8 cellular contexts compared by ENCODE assay signal in the genomic region with DNA sequence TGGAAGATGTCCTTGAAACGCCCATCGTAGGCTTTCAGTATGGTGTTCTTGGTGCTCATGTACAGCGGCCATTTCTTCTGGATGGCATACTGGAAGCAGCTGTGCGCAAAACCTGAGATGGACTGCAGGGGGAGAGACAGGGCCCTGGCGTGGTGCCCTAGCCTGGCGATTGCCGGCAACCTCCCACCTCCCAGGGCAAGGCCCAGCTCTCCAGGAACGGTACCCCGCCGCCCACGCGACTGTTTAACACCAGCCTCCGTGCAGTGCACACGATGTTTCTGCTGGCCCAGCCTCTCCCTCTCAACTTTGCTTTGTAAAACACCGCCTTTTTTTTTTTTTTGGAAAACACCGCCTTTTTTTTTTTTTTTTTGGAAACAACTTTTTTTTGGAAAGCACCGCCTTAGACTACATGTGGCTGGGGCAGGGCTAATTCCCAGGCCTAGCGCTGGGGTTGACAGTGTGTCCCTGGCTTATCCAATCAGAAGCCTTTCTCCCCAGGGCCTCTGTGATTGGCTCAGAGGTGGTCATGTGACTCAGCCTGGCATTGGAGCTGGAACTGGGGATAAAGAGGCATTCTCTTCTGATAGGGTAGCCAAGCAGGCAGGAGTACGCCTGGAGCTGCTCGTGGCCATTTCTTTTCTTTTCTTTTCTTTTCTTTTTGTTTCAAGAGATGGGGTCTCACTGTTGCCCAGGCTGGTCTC. TPM values are rescaled to one million over a fixed set of nuclear protein-coding genes. Genes with fewer than 3 reads are reported as not detected.
DNase-seq lines count a peak whose midpoint lies in the region; ATAC-seq and TF ChIP-seq lines count a peak whose summit lies in the region.

No MANE protein-coding gene starts in this region.

- no peak overlapping the region for H3K4me2 ChIP-seq in OCI-LY3 (ENCODE audit: low read length)

- DNase-seq in activated CD8-positive, alpha-beta memory T cell treated with anti-CD3 and anti-CD28 coated beads, Interleukin-2, amount 10 ng/mL, durations not matched to agents 7 days and 5 days: peak; percentile 54
- no peak for DNase-seq in activated CD8-positive, alpha-beta memory T cell treated with anti-CD3 and anti-CD28 coated beads, Interleukin-2, amount 50 U/mL, for 4 hours
- no peak for DNase-seq in effector memory CD8-positive, alpha-beta T cell
- DNase-seq in sigmoid colon (no peak), DMS79 treated with DMSO at 0.1 percent for 48 hours (lab: John Stamatoyannopoulos, UW) (no peak), NCI-H1105 (lab: John Stamatoyannopoulos, UW) (no peak)
- no peak for DNase-seq in NK-92 treated with Interleukin-12 subunit alpha and Interleukin-12 subunit beta, amount 100 ng/mL, for 24 hours (lab: John Stamatoyannopoulos, UW)

- ATAC-seq in activated CD8-positive, alpha-beta memory T cell treated with anti-CD3 and anti-CD28 coated beads, Interleukin-2, amount 10 ng/mL, durations not matched to agents 7 days and 5 days: peak; percentile 37
- peak; percentile 42 for ATAC-seq in effector memory CD8-positive, alpha-beta T cell (replicated peaks)

- H3K9me3 ChIP-seq in OCI-LY3 (ENCODE audit: insufficient read depth, low read length) (no peaks in the 10 kb centered on the region), sigmoid colon (no peaks in the 10 kb centered on the region)

- CTCF ChIA-PET in activated CD8-positive, alpha-beta memory T cell treated with anti-CD3 and anti-CD28 coated beads, Interleukin-2, amount 10 ng/mL, durations not matched to agents 7 days and 5 days (lab: Charles Lee): interaction anchor here (0.7 to 3.3 kb wide), 19 partner anchors 9 to 591 kb away, joined by 3 to 19 read pairs (median 5); a partner anchor contains a TSS

- H3K4me1 Mint-ChIP-seq in activated CD8-positive, alpha-beta memory T cell treated with anti-CD3 and anti-CD28 coated beads, Interleukin-2, amount 10 ng/mL, durations not matched to agents 7 days and 5 days: peaks cover 14% of the 10 kb centered on the region
- peaks cover 10 to 27% of the 10 kb centered on the region in 2 donors for H3K4me1 Mint-ChIP-seq in effector memory CD8-positive, alpha-beta T cell (ENCODE audit: low read depth in 2 of 2)

- H3K4me3 ChIP-seq in OCI-LY3 (ENCODE audit: low read length): no peak overlapping the region
- H3K4me3 ChIP-seq in sigmoid colon: no peak overlapping the region

- no peak for TF ChIP-seq POLR2A in sigmoid colon (IDR thresholded peaks at IDR 0.05)

- H3K36me3 Mint-ChIP-seq in activated CD8-positive, alpha-beta memory T cell treated with anti-CD3 and anti-CD28 coated beads, Interleukin-2, amount 10 ng/mL, durations not matched to agents 7 days and 5 days: peaks cover 57% of the 10 kb centered on the region
- peaks cover 68% of the 10 kb centered on the region for H3K36me3 Mint-ChIP-seq in effector memory CD8-positive, alpha-beta T cell (ENCODE audit: insufficient read depth)

- no peaks in the 10 kb centered on the region for H3K4me1 ChIP-seq in OCI-LY3 (ENCODE audit: low read length)
- H3K4me1 ChIP-seq in sigmoid colon: peaks cover 0 to 47% (median 40%) of the 10 kb centered on the region in 4 donors

- intact Hi-C loops in sigmoid colon (cut with DNase I): no loop called here

- H3K27ac ChIP-seq in OCI-LY3 (ENCODE audit: low read length) (peak overlapping the region; percentile 3; the same call in 1 of the 2 replicates), sigmoid colon (peak overlapping the region; percentile 4 to 72 (median 48))

- H3K79me2 ChIP-seq in OCI-LY3 (ENCODE audit: low read length): peaks cover 39% of the 10 kb centered on the region

- H3K27ac Mint-ChIP-seq in activated CD8-positive, alpha-beta memory T cell treated with anti-CD3 and anti-CD28 coated beads, Interleukin-2, amount 10 ng/mL, durations not matched to agents 7 days and 5 days: no peak overlapping the region
- peak overlapping the region; percentile 60 to 92 for H3K27ac Mint-ChIP-seq in effector memory CD8-positive, alpha-beta T cell

- TF ChIP-seq CTCF in OCI-LY3 (IDR thresholded peaks at IDR 0.05; ENCODE audit: low read depth, low read length) (no peak; the same call in 1 of the 2 replicates), sigmoid colon (IDR thresholded peaks at IDR 0.05) (no peak)

- H2AFZ ChIP-seq in OCI-LY3 (ENCODE audit: low read depth, low read length): no peak overlapping the region

- no peaks in the 10 kb centered on the region for H3K9me3 Mint-ChIP-seq in activated CD8-positive, alpha-beta memory T cell treated with anti-CD3 and anti-CD28 coated beads, Interleukin-2, amount 10 ng/mL, durations not matched to agents 7 days and 5 days (ENCODE audit: low read depth)
- no peaks in the 10 kb centered on the region for H3K9me3 Mint-ChIP-seq in effector memory CD8-positive, alpha-beta T cell

- no peak overlapping the region for H3K4me3 Mint-ChIP-seq in activated CD8-positive, alpha-beta memory T cell treated with anti-CD3 and anti-CD28 coated beads, Interleukin-2, amount 10 ng/mL, durations not matched to agents 7 days and 5 days
- H3K4me3 Mint-ChIP-seq in effector memory CD8-positive, alpha-beta T cell: no peak overlapping the region

- peaks cover 79% of the 10 kb centered on the region for H3K36me3 ChIP-seq in OCI-LY3 (replicated peaks; ENCODE audit: low read depth, low read length)
- peaks cover 25 to 78% (median 47%) of the 10 kb centered on the region in 4 donors for H3K36me3 ChIP-seq in sigmoid colon

- no peak for TF ChIP-seq EP300 in sigmoid colon (IDR thresholded peaks at IDR 0.05)

- no peaks in the 10 kb centered on the region for H3K27me3 ChIP-seq in OCI-LY3 (ENCODE audit: low read depth, low read length)
- no peaks in the 10 kb centered on the region for H3K27me3 ChIP-seq in sigmoid colon

- WGBS in sigmoid colon, 2 donors: 76 to 86% methylated on average over 20 of the region's 20 CpGs

- H4K20me1 ChIP-seq in OCI-LY3 (ENCODE audit: insufficient read depth, low read length): peaks cover 33% of the 10 kb centered on the region

- H3K9ac ChIP-seq in OCI-LY3 (ENCODE audit: low read length): no peak overlapping the region

- no peaks in the 10 kb centered on the region for H3K27me3 Mint-ChIP-seq in activated CD8-positive, alpha-beta memory T cell treated with anti-CD3 and anti-CD28 coated beads, Interleukin-2, amount 10 ng/mL, durations not matched to agents 7 days and 5 days
- no peaks in the 10 kb centered on the region for H3K27me3 Mint-ChIP-seq in effector memory CD8-positive, alpha-beta T cell

RNA-seq across cellular contexts. Expression of a gene that starts 14.7 kb away (rescaled TPM):
- 100 to 1,000 TPM; 196 to 293 TPM for total RNA-seq in activated CD8-positive, alpha-beta memory T cell treated with anti-CD3 and anti-CD28 coated beads, Interleukin-2, amount 10 ng/mL, durations not matched to agents 7 days and 5 days
- total RNA-seq in sigmoid colon: 100 to 1,000 TPM in 3 of 4 donors, 10 to 100 TPM in 1; 77.2 to 164 (median 116) TPM
- polyA plus RNA-seq in sigmoid colon: 100 to 1,000 TPM in 1 of 3 donors, 10 to 100 TPM in 2; 43.8 to 210 (median 90.2) TPM
